In the genomic region with DNA sequence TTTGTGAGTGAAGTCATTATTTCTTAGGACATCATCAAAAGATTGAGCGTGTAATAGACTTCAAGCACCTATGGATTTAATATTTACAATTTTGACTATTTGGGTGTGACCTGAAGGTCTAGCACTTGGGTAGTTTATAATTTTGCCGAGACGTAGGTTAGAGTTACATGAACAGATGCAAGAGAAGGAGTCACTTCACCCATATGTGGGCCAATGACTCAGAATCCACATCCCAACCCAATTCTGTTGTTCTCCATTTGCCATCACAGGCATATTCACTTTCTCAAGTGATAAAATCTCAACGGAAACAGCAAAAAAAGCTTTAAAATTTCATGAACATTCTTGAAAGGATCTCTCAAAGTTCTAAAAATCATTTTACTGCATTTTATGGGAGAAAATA, we compare ENCODE assay signal across 25 cellular contexts. TPM values are rescaled to one million over a fixed set of nuclear protein-coding genes. Genes with fewer than 3 reads are reported as not detected.
"Had no signal": no experiment of that assay in that cellular context is flagged by ENCODE, and none has a peak within 500 bp of the region (broad histone marks: within the 10 kb centered on the region; RNA-seq: fewer than 3 reads in every experiment).

No MANE protein-coding gene starts in this region.

- H3K9me3 Mint-ChIP-seq: immature natural killer cell; mesothelial cell of epicardium; natural killer cell; stimulated activated effector memory CD8-positive, alpha-beta T cell treated with anti-CD3 and anti-CD28 coated beads, Interleukin-12 subunit alpha, Interleukin-12 subunit beta, amount 100 ng/mL, for 72 hours; stimulated activated naive CD8-positive, alpha-beta T cell treated with anti-CD3 and anti-CD28 coated beads, Interleukin-15, amount 100 ng/mL, for 72 hours; type B pancreatic cell had no signal

- H3K27me3 ChIP-seq: heart left ventricle, ovary, right atrium auricular region, right lobe of liver, tibial nerve, uterus had no signal

- H3K9me3 ChIP-seq: heart left ventricle, left ventricle myocardium inferior, ovary, right atrium auricular region, right lobe of liver, tibial nerve, uterus had no signal

- H3K36me3 ChIP-seq: heart left ventricle, left ventricle myocardium inferior, ovary, right atrium auricular region, right lobe of liver, tibial nerve, uterus had no signal

- H3K27ac ChIP-seq: heart left ventricle, left ventricle myocardium inferior, ovary, right atrium auricular region, right lobe of liver, skin epidermis, tibial nerve, uterus had no signal

- H3K27me3 Mint-ChIP-seq: stimulated activated naive CD8-positive, alpha-beta T cell treated with anti-CD3 and anti-CD28 coated beads, Interleukin-15, amount 100 ng/mL, for 72 hours; type B pancreatic cell had no signal

- H3K4me1 ChIP-seq: right atrium auricular region, right lobe of liver, tibial nerve, uterus had no signal

- H3K36me3 Mint-ChIP-seq: immature natural killer cell; mesothelial cell of epicardium; natural killer cell; stimulated activated effector memory CD8-positive, alpha-beta T cell treated with anti-CD3 and anti-CD28 coated beads, Interleukin-12 subunit alpha, Interleukin-12 subunit beta, amount 100 ng/mL, for 72 hours; type B pancreatic cell had no signal

- H3K27ac Mint-ChIP-seq: mesothelial cell of epicardium; natural killer cell; progenitor cell of endocrine pancreas; stimulated activated effector memory CD8-positive, alpha-beta T cell treated with anti-CD3 and anti-CD28 coated beads, Interleukin-12 subunit alpha, Interleukin-12 subunit beta, amount 100 ng/mL, for 72 hours; stimulated activated naive CD8-positive, alpha-beta T cell treated with anti-CD3 and anti-CD28 coated beads, Interleukin-15, amount 100 ng/mL, for 72 hours; type B pancreatic cell had no signal

- ATAC-seq: heart left ventricle; natural killer cell; right lobe of liver; stimulated activated effector memory CD8-positive, alpha-beta T cell treated with anti-CD3 and anti-CD28 coated beads, Interleukin-12 subunit alpha, Interleukin-12 subunit beta, amount 100 ng/mL, for 72 hours; stimulated activated naive CD8-positive, alpha-beta T cell treated with anti-CD3 and anti-CD28 coated beads, Interleukin-15, amount 100 ng/mL, for 72 hours had no signal

- H3K4me3 ChIP-seq: heart left ventricle, left ventricle myocardium inferior, lung, ovary, right atrium auricular region, right lobe of liver, skin epidermis, tibial nerve, uterus had no signal

- H3K4me3 Mint-ChIP-seq: immature natural killer cell; mesothelial cell of epicardium; natural killer cell; stimulated activated effector memory CD8-positive, alpha-beta T cell treated with anti-CD3 and anti-CD28 coated beads, Interleukin-12 subunit alpha, Interleukin-12 subunit beta, amount 100 ng/mL, for 72 hours; stimulated activated naive CD8-positive, alpha-beta T cell treated with anti-CD3 and anti-CD28 coated beads, Interleukin-15, amount 100 ng/mL, for 72 hours; type B pancreatic cell had no signal

- DNase-seq: heart left ventricle; hypothalamus; immature natural killer cell; left ventricle myocardium inferior; mesendoderm; natural killer cell; ovary; right lobe of liver; stimulated activated CD4-positive, alpha-beta T cell treated with anti-CD3 and anti-CD28 coated beads, Interleukin-12 subunit alpha, Interleukin-12 subunit beta, amount 100 ng/mL, for 4 hours; stimulated activated CD4-positive, alpha-beta T cell treated with anti-CD3 and anti-CD28 coated beads, Interleukin-15, amount 100 ng/mL, for 24 hours; stimulated activated CD4-positive, alpha-beta T cell treated with anti-CD3 and anti-CD28 coated beads, Interleukin-2, amount 100 ng/mL, for 24 hours; stimulated activated CD4-positive, alpha-beta T cell treated with anti-CD3 and anti-CD28 coated beads, Interleukin-4, amount 100 ng/mL, for 24 hours; stimulated activated naive CD4-positive, alpha-beta T cell treated with Interleukin-2 at 50 U/mL for 16 hours; stimulated activated naive CD8-positive, alpha-beta T cell treated with anti-CD3 and anti-CD28 coated beads, Interleukin-15, amount 100 ng/mL, for 72 hours; substantia nigra; uterus had no signal

RNA-seq across cellular contexts. Expression of a gene that starts 56.5 kb away (rescaled TPM):
- total RNA-seq: progenitor cell of endocrine pancreas had no signal
- polyA plus RNA-seq: neural cell had no signal
